In the genomic region with DNA sequence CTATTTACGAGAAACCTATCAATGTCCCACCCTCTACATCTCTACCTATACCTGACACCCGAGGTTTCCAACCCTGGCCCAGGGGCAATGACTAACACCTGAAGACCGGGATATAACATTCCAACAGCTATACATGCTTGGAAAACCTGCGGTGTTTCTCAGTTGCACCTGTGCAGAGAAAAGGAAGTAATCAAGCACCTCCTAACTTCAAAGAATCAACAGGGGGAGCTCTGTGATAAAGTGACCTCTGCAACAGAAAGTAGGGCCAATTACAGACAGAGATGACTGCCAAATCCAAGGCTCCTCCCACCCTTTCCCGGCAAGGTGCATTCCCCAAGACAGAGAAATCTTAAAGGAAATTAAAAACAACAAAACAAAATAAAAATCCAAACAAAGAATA, we compare ENCODE assay signal across 8 cellular contexts. TPM values are rescaled to one million over a fixed set of nuclear protein-coding genes. Genes with fewer than 3 reads are reported as not detected.
DNase-seq lines count a peak whose midpoint lies in the region; ATAC-seq and TF ChIP-seq lines count a peak whose summit lies in the region.

No MANE protein-coding gene starts in this region.

- no peak overlapping the region for H3K4me3 ChIP-seq in HCT116 (replicated peaks in 1 of 2; ENCODE audit: low read depth in 1 of 2, low read length in 2 of 2)
- H3K4me3 ChIP-seq in vagina = no peak overlapping the region

- TF ChIP-seq CTCF in HCT116 (IDR thresholded peaks at IDR 0.05 in 2 of 3, conservative IDR thresholded peaks at IDR 0.05 in 1 of 3; ENCODE audit: borderline replicate concordance in 1 of 3, insufficient read depth in 1 of 3, low read depth in 2 of 3, low read length in 2 of 3) = peak; percentile 38 to 50 (median 39); a peak in 4 of 6 replicates
- no peak for TF ChIP-seq CTCF in vagina (IDR thresholded peaks at IDR 0.05)

- no peaks in the 10 kb centered on the region for H4K20me1 ChIP-seq in HCT116 (ENCODE audit: insufficient read depth)

- H3K79me2 ChIP-seq in HCT116 (ENCODE audit: insufficient read depth, low read length) = peaks cover 93% of the 10 kb centered on the region

- H3K27me3 ChIP-seq in HCT116 (ENCODE audit: insufficient read depth, low read length) (no peaks in the 10 kb centered on the region), vagina (no peaks in the 10 kb centered on the region)

- H2AFZ ChIP-seq in HCT116 (ENCODE audit: low read depth, low read length, poor library complexity, severe bottlenecking) = no peak overlapping the region

- H3K27ac ChIP-seq in HCT116 (ENCODE audit: low read depth, low read length) = no peak overlapping the region
- H3K27ac ChIP-seq in vagina = no peak overlapping the region

- H3K9me3 ChIP-seq in HCT116 (ENCODE audit: control insufficient read depth in 1 of 2, insufficient read depth in 1 of 2, low read depth in 1 of 2, low read length in 2 of 2) (no peaks in the 10 kb centered on the region), vagina (no peaks in the 10 kb centered on the region)

- intact Hi-C loops in HCT116 (cut with micrococcal nuclease) = loop anchor here (5.0 kb wide), 1 partner anchor 167 kb away; no protein-coding TSS in a partner anchor
- intact Hi-C loops in vagina (cut with DNase I) = no loop called here

- no peak overlapping the region for H3K9ac ChIP-seq in HCT116 (ENCODE audit: low read length)

- RAD21 ChIA-PET in HCT116 (lab: Charles Lee; ENCODE audit: low non-redundant PET in 1 of 2, low total read pairs in 2 of 2, uncharacterized antibody in 2 of 2, unreplicated experiment in 2 of 2) = interaction anchor here in 1 of 2 experiments (0.8 kb wide), 1 partner anchor 169 kb away, joined by 4 read pairs; no protein-coding TSS in a partner anchor

- H3K4me1 ChIP-seq in HCT116 (ENCODE audit: control insufficient read depth in 1 of 2, insufficient read depth in 2 of 2, low read length in 2 of 2) (peaks cover 5 to 16% of the 10 kb centered on the region in 2 experiments; a peak in 2 of 4 replicates), vagina (peaks cover 50% of the 10 kb centered on the region)

- no TSS peak for BruUV-seq in HCT116 (replicated peaks; lab: Mats Ljungman, UMichigan)

- TF ChIP-seq POLR2A in HCT116 (IDR thresholded peaks at IDR 0.05; ENCODE audit: borderline replicate concordance, extremely low read depth, insufficient read depth, insufficient read length) (no peak), vagina (IDR thresholded peaks at IDR 0.05) (no peak)

- H3K4me2 ChIP-seq in HCT116 (ENCODE audit: low read length) = no peak overlapping the region

- TF ChIP-seq RAD21 in HCT116 (IDR thresholded peaks at IDR 0.05; ENCODE audit: low read depth) = peak; percentile 73

- POLR2A ChIA-PET in HCT116 (lab: Charles Lee) = interaction anchor here (1.5 kb wide), 1 partner anchor 10 kb away, joined by 3 read pairs; no protein-coding TSS in a partner anchor

- CTCF ChIA-PET in HCT116 (lab: Charles Lee) = interaction anchor here (0.6 to 1.8 kb wide), 6 partner anchors 41 to 1591 kb away, joined by 3 to 7 read pairs (median 4); a partner anchor contains a TSS

- peak; percentile 91 for ATAC-seq in HCT116

- DNase-seq in activated gamma-delta T cell treated with Interleukin-2 at 50 U/mL for 16 hours = peak; percentile 8
- DNase-seq in activated gamma-delta T cell (lab: John Stamatoyannopoulos, UW) = no peak
- DNase-seq in HCT116 (ENCODE audit: low read depth, low spot score) = peak; percentile 40
- peak; percentile 11 for DNase-seq in NCI-H1105 (lab: John Stamatoyannopoulos, UW)
- peak; percentile 52 for DNase-seq in cerebellar cortex (ENCODE audit: low spot score)
- DNase-seq in mucosa of gallbladder (ENCODE audit: low spot score) = peak; percentile 40
- no peak for DNase-seq in vagina (ENCODE audit: extremely low spot score in 2 of 2)
- DNase-seq in amniotic stem cell (lab: John Stamatoyannopoulos, UW) = no peak

- H3K36me3 ChIP-seq in HCT116 (ENCODE audit: control insufficient read depth in 1 of 2, insufficient read depth in 2 of 2, low read length in 2 of 2) (no peaks in the 10 kb centered on the region; a peak in 1 of 4 replicates), vagina (no peaks in the 10 kb centered on the region)

- no peaks in the 10 kb centered on the region for H3K9me2 ChIP-seq in HCT116 (ENCODE audit: insufficient read depth)

TF ChIP-seq in HCT116, 20 proteins besides CTCF, POLR2A, EP300 and RAD21:
- TF ChIP-seq, protein P1, sequence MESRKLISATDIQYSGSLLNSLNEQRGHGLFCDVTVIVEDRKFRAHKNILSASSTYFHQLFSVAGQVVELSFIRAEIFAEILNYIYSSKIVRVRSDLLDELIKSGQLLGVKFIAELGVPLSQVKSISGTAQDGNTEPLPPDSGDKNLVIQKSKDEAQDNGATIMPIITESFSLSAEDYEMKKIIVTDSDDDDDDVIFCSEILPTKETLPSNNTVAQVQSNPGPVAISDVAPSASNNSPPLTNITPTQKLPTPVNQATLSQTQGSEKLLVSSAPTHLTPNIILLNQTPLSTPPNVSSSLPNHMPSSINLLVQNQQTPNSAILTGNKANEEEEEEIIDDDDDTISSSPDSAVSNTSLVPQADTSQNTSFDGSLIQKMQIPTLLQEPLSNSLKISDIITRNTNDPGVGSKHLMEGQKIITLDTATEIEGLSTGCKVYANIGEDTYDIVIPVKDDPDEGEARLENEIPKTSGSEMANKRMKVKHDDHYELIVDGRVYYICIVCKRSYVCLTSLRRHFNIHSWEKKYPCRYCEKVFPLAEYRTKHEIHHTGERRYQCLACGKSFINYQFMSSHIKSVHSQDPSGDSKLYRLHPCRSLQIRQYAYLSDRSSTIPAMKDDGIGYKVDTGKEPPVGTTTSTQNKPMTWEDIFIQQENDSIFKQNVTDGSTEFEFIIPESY (IDR thresholded peaks at IDR 0.05; ENCODE audit: extremely low read depth, insufficient replicate concordance, low read length) = no peak
- no peak for TF ChIP-seq POLR2AphosphoS5 (IDR thresholded peaks at IDR 0.05; ENCODE audit: low read depth, low read length)
- TF ChIP-seq YY1 (IDR thresholded peaks at IDR 0.05; ENCODE audit: extremely low read depth, insufficient replicate concordance, low read depth, low read length) = no peak
- TF ChIP-seq, protein P2, sequence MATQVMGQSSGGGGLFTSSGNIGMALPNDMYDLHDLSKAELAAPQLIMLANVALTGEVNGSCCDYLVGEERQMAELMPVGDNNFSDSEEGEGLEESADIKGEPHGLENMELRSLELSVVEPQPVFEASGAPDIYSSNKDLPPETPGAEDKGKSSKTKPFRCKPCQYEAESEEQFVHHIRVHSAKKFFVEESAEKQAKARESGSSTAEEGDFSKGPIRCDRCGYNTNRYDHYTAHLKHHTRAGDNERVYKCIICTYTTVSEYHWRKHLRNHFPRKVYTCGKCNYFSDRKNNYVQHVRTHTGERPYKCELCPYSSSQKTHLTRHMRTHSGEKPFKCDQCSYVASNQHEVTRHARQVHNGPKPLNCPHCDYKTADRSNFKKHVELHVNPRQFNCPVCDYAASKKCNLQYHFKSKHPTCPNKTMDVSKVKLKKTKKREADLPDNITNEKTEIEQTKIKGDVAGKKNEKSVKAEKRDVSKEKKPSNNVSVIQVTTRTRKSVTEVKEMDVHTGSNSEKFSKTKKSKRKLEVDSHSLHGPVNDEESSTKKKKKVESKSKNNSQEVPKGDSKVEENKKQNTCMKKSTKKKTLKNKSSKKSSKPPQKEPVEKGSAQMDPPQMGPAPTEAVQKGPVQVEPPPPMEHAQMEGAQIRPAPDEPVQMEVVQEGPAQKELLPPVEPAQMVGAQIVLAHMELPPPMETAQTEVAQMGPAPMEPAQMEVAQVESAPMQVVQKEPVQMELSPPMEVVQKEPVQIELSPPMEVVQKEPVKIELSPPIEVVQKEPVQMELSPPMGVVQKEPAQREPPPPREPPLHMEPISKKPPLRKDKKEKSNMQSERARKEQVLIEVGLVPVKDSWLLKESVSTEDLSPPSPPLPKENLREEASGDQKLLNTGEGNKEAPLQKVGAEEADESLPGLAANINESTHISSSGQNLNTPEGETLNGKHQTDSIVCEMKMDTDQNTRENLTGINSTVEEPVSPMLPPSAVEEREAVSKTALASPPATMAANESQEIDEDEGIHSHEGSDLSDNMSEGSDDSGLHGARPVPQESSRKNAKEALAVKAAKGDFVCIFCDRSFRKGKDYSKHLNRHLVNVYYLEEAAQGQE (IDR thresholded peaks at IDR 0.05; ENCODE audit: low read depth) = no peak
- TF ChIP-seq FOSL1 (IDR thresholded peaks at IDR 0.05; ENCODE audit: low read depth) = no peak
- no peak for TF ChIP-seq ELF1 (IDR thresholded peaks at IDR 0.05; ENCODE audit: borderline replicate concordance, low read depth)
- TF ChIP-seq, protein P3, sequence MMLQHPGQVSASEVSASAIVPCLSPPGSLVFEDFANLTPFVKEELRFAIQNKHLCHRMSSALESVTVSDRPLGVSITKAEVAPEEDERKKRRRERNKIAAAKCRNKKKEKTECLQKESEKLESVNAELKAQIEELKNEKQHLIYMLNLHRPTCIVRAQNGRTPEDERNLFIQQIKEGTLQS (IDR thresholded peaks at IDR 0.05) = no peak
- no peak for TF ChIP-seq CBX3 (IDR thresholded peaks at IDR 0.05; ENCODE audit: low read depth)

RNA-seq across cellular contexts. Expression of a gene that starts 41.3 kb away (rescaled TPM):
- 54.9 TPM for total RNA-seq in HCT116 (2021; ENCODE audit: unreplicated experiment)
- polyA plus RNA-seq in HCT116 (2012) = 15.2 and 17.3 TPM in 2 replicates
- 57.6 TPM for total RNA-seq in mucosa of gallbladder
- 47.4 TPM for total RNA-seq in vagina

Comparison
In these comparisons a context has a peak if more than half of its experiments do, and no peak if none do; other contexts are left out.
1. DNase-seq: peak in activated gamma-delta T cell treated with Interleukin-2 at 50 U/mL for 16 hours (single experiment), HCT116 (single experiment), NCI-H1105 (single experiment), cerebellar cortex (single experiment) and mucosa of gallbladder (single experiment); none in activated gamma-delta T cell (single experiment), vagina (0 of 2) and amniotic stem cell (single experiment).
2. CTCF ChIP-seq: peak in HCT116 (3 of 3); none in vagina (0 of 3).